ENCODE assay signal across 18 cellular contexts in genomic region chr9:131853434-131853833, GRCh38.
"Had no signal": no experiment of that assay in that cellular context is flagged by ENCODE, and none has a peak within 500 bp of the region (broad histone marks: within the 10 kb centered on the region; RNA-seq: fewer than 3 reads in every experiment).

No MANE protein-coding gene starts in this region.

- DNase-seq: activated CD4-positive, alpha-beta T cell treated with anti-CD3 and anti-CD28 coated beads, Interleukin-2, amount 50 U/mL, for 4 hours; activated gamma-delta T cell treated with Interleukin-2 at 50 U/mL for 16 hours; caudate nucleus; dermis blood vessel endothelial cell; effector CD8-positive, alpha-beta T cell; foreskin keratinocyte; kidney; lower lobe of right lung; mesendoderm; mucosa of descending colon; posterior cingulate gyrus; small intestine; stomach; trophoblast cell; uterus had no signal

- ATAC-seq: foreskin keratinocyte, lower lobe of right lung, mucosa of descending colon, sciatic nerve, SK-N-SH treated with all-trans-retinoic acid at 6 μM for 48 hours had no signal

- H3K27me3 Mint-ChIP-seq: brain had no signal

- H3K4me3 Mint-ChIP-seq: brain had no signal
